ENCODE assay signal across 35 cellular contexts in the genomic region with DNA sequence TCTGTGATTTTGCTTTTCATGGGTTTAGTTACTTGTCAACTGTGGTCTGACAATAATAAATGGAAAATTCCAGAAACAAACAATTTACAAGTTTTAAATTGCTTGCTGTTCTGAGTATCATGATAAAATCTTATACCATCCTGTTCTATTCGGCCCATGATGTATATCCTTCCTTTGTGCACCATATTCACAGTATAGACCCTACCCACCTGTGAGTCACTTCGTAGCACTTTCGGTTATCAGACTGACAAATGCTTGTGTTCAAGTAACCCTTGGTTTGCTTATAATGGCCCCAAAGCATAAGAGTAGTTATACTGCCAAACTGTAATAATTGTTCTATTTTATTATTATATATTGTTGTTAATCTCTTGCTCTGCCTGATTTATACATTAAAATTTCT.
"Had no signal": no experiment of that assay in that cellular context is flagged by ENCODE, and none has a peak within 500 bp of the region (broad histone marks: within the 10 kb centered on the region; RNA-seq: fewer than 3 reads in every experiment).

No MANE protein-coding gene starts in this region.

- H2AFZ ChIP-seq: PC-9 had no signal

- FAIRE-seq: RCC 7860 had no signal

- H3K4me2 ChIP-seq: PC-9 had no signal

- H3K4me3 ChIP-seq: MG63, PC-9, SJCRH30, SK-N-MC had no signal

- DNase-seq: Kasumi-1, MG63, NCI-H1048, NCI-H1092 treated with DMSO at 0.1 percent for 48 hours, NCI-H1105 treated with DMSO at 0.1 percent for 48 hours, NCI-H1417, NCI-H1436, NCI-H146, NCI-H1694, NCI-H187, NCI-H1930, NCI-H2029 treated with DMSO at 0.1 percent for 48 hours, NCI-H2081 treated with DMSO at 0.1 percent for 48 hours, NCI-H2107, NCI-H2171, NCI-H226, NCI-H446 treated with DMSO at 0.1 percent for 48 hours, NCI-H510A, NCI-H524, NCI-H526, NCI-H69, NCI-H748 treated with DMSO at 0.1 percent for 48 hours, NCI-H82, PC-9, SHP77, SIG-M5, SJCRH30, SW 1271, T-helper 1 cell had no signal

- H3K9me3 ChIP-seq: MG63, SJCRH30 had no signal

- H3K36me3 ChIP-seq: MG63 had no signal

- H3K27ac ChIP-seq: PC-9, RWPE1, SJCRH30, SK-N-MC had no signal

- ATAC-seq: Panc1, Right ventricle myocardium inferior, SK-N-SH treated with all-trans-retinoic acid at 6 μM for 48 hours had no signal

- H3K27me3 ChIP-seq: MG63, SJCRH30 had no signal
